ENCODE assay signal across 22 cellular contexts in genomic region chr2:122530812-122531211, GRCh38.
DNase-seq lines count a peak whose midpoint lies in the region; ATAC-seq and TF ChIP-seq lines count a peak whose summit lies in the region.
"Had no signal": no experiment of that assay in that cellular context is flagged by ENCODE, and none has a peak within 500 bp of the region (broad histone marks: within the 10 kb centered on the region; RNA-seq: fewer than 3 reads in every experiment).

No MANE protein-coding gene starts in this region.

- H3K4me3 ChIP-seq in neural cell (ENCODE audit: low read length): no peak overlapping the region
- H3K4me3 ChIP-seq: sigmoid colon, thoracic aorta had no signal

- no peaks in the 10 kb centered on the region for H3K9me2 ChIP-seq in neural cell (ENCODE audit: insufficient read depth, low read length)

- no peaks in the 10 kb centered on the region for H3K79me2 ChIP-seq in neural cell (replicated peaks; ENCODE audit: insufficient read depth, low read length)

- H3F3A ChIP-seq in neural cell (ENCODE audit: insufficient read depth, low read length, poor library complexity, severe bottlenecking): no peaks in the 10 kb centered on the region

- H3K27ac ChIP-seq in neural cell (ENCODE audit: low read length): peak overlapping the region; percentile 51
- H3K27ac ChIP-seq: HL-60, thoracic aorta had no signal

- TF ChIP-seq CTCF in GM20000 (IDR thresholded peaks at IDR 0.05; ENCODE audit: extremely low read depth, missing control alignments) (no peak), neural cell (IDR thresholded peaks at IDR 0.05; ENCODE audit: poor library complexity, severe bottlenecking) (no peak)

- TF ChIP-seq EP300 in neural cell (conservative IDR thresholded peaks at IDR 0.05; ENCODE audit: poor library complexity, severe bottlenecking): no peak

- H3K9ac ChIP-seq in neural cell (ENCODE audit: low read length): peak overlapping the region; percentile 2

- peak; percentile 61 for ATAC-seq in GM18505 (IDR thresholded peaks at IDR 0.05; ENCODE audit: unreplicated experiment)
- ATAC-seq: activated T-cell treated with anti-CD3 and anti-CD28 coated beads, Interleukin-2, amount 50 U/mL, for 72 hours; PC-3 had no signal

- TF ChIP-seq POLR2A in GM18505 (IDR thresholded peaks at IDR 0.05; ENCODE audit: borderline replicate concordance, extremely low read depth, insufficient read depth, insufficient read length): no peak

- no peaks in the 10 kb centered on the region for H3K9me3 ChIP-seq in neural cell (ENCODE audit: low read length)
- H3K9me3 ChIP-seq: sigmoid colon, thoracic aorta had no signal

- H3K4me2 ChIP-seq in neural cell (ENCODE audit: low read length): no peak overlapping the region

- no peaks in the 10 kb centered on the region for H3K36me3 ChIP-seq in neural cell (ENCODE audit: insufficient read depth, low read length)
- H3K36me3 ChIP-seq: sigmoid colon, thoracic aorta had no signal

- no peak overlapping the region for H2AFZ ChIP-seq in neural cell (ENCODE audit: low read depth, low read length)

- no peaks in the 10 kb centered on the region for H3K27me3 ChIP-seq in neural cell (ENCODE audit: insufficient read depth, low read depth, low read length)
- H3K27me3 ChIP-seq: sigmoid colon had no signal

- TF ChIP-seq RAD21 in neural cell (conservative IDR thresholded peaks at IDR 0.05): no peak

- DNase-seq in GM20000 (ENCODE audit: low spot score) (peak; percentile 28), Kasumi-1 (lab: John Stamatoyannopoulos, UW) (peak; percentile 9 to 30), cerebellum (ENCODE audit: low spot score) (no peak), SHP77 (lab: John Stamatoyannopoulos, UW) (no peak), DMS 273 (lab: John Stamatoyannopoulos, UW; ENCODE audit: unreplicated experiment) (no peak)
- DNase-seq: activated CD4-positive, alpha-beta memory T cell treated with anti-CD3 and anti-CD28 coated beads, Interleukin-2, amount 10 ng/mL, durations not matched to agents 7 days and 5 days; activated T-cell treated with anti-CD3 and anti-CD28 coated beads, Interleukin-2, amount 50 U/mL, for 72 hours; caudate nucleus; DMS53; KBM-7; midbrain; NCI-H1436; NCI-H226; occipital lobe; PC-3; sigmoid colon; stimulated activated CD4-positive, alpha-beta T cell treated with anti-CD3 and anti-CD28 coated beads, Interleukin-2, amount 100 ng/mL, for 48 hours; stimulated activated CD8-positive, alpha-beta memory T cell treated with anti-CD3 and anti-CD28 coated beads, Interleukin-4, amount 100 ng/mL, for 48 hours had no signal

- H4K20me1 ChIP-seq in neural cell (ENCODE audit: insufficient read depth): no peaks in the 10 kb centered on the region

TF ChIP-seq in neural cell, 6 proteins besides CTCF, POLR2A, EP300 and RAD21:
- TF ChIP-seq REST (IDR thresholded peaks at IDR 0.05; ENCODE audit: borderline replicate concordance) (no peak), MXI1 (conservative IDR thresholded peaks at IDR 0.05; ENCODE audit: poor library complexity, severe bottlenecking) (no peak), TAF1 (IDR thresholded peaks at IDR 0.05; ENCODE audit: low read depth) (no peak), POLR2AphosphoS5 (IDR thresholded peaks at IDR 0.05) (no peak), SMC3 (conservative IDR thresholded peaks at IDR 0.05; ENCODE audit: poor library complexity) (no peak), EZH2 (IDR thresholded peaks at IDR 0.05; ENCODE audit: borderline replicate concordance, insufficient read depth, low read length, poor library complexity, severe bottlenecking) (no peak)

Comparison
In these comparisons a context has a peak if more than half of its experiments do, and no peak if none do; other contexts are left out.
1. DNase-seq: peak in GM20000 (single experiment) and Kasumi-1 (2 of 2); none in cerebellum (single experiment), SHP77 (0 of 2) and DMS 273 (single experiment).